Comparison of ENCODE assay signal across 8 cellular contexts in the genomic region with DNA sequence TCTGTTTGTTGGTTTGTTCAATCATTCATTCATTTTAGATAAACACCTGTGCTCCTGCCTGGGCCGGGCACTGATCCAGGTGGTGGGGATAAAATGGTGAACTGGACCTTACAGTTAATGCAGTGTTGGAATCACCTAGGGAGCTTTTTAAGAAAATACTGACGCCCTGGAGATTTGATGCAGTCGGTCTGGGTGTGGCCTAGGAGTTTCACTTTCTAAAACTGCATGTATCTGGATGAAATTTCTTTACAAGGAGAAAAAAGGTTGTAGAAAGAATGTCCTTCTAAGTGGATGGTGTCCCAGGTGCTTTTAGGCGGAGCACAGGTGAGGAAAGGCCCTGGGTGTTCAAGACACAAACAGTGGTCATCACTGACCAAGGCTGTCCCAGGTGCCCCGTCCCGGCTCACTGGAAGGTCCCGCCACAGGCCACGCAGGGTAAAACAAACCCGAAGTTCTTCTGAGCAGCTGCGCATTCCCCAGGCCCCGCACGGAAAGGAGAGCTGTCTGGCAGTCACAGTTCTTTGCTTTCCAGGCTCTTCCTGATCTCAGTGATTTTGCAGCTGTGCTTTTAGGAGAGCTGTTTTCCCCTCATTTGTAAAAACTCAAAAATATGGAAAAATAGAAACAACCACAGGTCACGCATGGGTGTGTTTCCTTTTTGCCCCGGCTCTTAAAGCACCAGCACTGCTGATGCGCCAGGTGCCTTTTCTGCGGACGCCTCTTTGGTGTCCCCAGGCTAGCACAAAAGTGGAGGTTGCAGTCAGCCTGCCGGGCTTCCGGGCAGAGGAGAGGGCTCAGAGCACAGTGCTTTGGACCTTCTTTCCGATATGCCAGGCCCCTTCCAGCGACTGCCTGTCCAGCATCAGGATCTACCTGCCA.
DNase-seq lines count a peak whose midpoint lies in the region; ATAC-seq, FAIRE-seq and TF ChIP-seq lines count a peak whose summit lies in the region.

No MANE protein-coding gene starts in this region.

- H3K27ac ChIP-seq in astrocyte (ENCODE audit: low read depth, low read length) = peak overlapping the region; percentile 86
- H3K27ac ChIP-seq in gastrocnemius medialis = peak overlapping the region; percentile 71 to 81 (median 76)

- in situ Hi-C loops in gastrocnemius medialis (cut with MboI; ENCODE audit: low sequenced_read_pairs in 4 of 4) = no loop called here

- peaks cover 37% of the 10 kb centered on the region for H3K4me1 ChIP-seq in astrocyte (ENCODE audit: insufficient read depth, low read length)
- peaks cover 50 to 71% of the 10 kb centered on the region in 2 donors for H3K4me1 ChIP-seq in gastrocnemius medialis

- H2AFZ ChIP-seq in astrocyte (ENCODE audit: low read depth, low read length) = no peak overlapping the region

- no peaks in the 10 kb centered on the region for H3K9me3 Mint-ChIP-seq in astrocyte (ENCODE audit: unreplicated experiment)

- intact Hi-C loops in gastrocnemius medialis (cut with DNase I; ENCODE audit: low total_unique reads) = loop anchor here (5.0 kb wide), 1 partner anchor 33 kb away; no protein-coding TSS in a partner anchor

- FAIRE-seq in astrocyte (lab: Jason Lieb, UNC) = no peak

- H4K20me1 ChIP-seq in astrocyte (ENCODE audit: insufficient read depth, low read length) = peaks cover 13% of the 10 kb centered on the region

- H3K27me3 Mint-ChIP-seq in astrocyte (ENCODE audit: low read depth, unreplicated experiment) = peaks cover 6% of the 10 kb centered on the region

- H3K27me3 ChIP-seq in astrocyte (ENCODE audit: insufficient read depth, low read length) (peaks cover 2% of the 10 kb centered on the region), gastrocnemius medialis (no peaks in the 10 kb centered on the region)

- TF ChIP-seq CTCF in astrocyte (IDR thresholded peaks at IDR 0.05; ENCODE audit: insufficient read depth, low read depth, low read length) (no peak), gastrocnemius medialis (IDR thresholded peaks at IDR 0.05 in 4 of 5, conservative IDR thresholded peaks at IDR 0.05 in 1 of 5) (no peak)

- H3K4me1 Mint-ChIP-seq in astrocyte (ENCODE audit: low read depth, unreplicated experiment) = peaks cover 2% of the 10 kb centered on the region

- no peak overlapping the region for H3K27ac Mint-ChIP-seq in astrocyte (ENCODE audit: unreplicated experiment)

- no peak for TF ChIP-seq POLR2A in gastrocnemius medialis (IDR thresholded peaks at IDR 0.05)

- peaks cover 2% of the 10 kb centered on the region for H3K36me3 Mint-ChIP-seq in astrocyte (ENCODE audit: low read depth, unreplicated experiment)

- no peaks in the 10 kb centered on the region for H3K79me2 ChIP-seq in astrocyte (ENCODE audit: insufficient read depth, low read length)

- no peaks in the 10 kb centered on the region for H3K36me3 ChIP-seq in astrocyte (ENCODE audit: insufficient read depth, low read length)
- no peaks in the 10 kb centered on the region for H3K36me3 ChIP-seq in gastrocnemius medialis

- ATAC-seq in GM18858 (IDR thresholded peaks at IDR 0.05; ENCODE audit: unreplicated experiment) (peak; percentile 52), HG02759 (IDR thresholded peaks at IDR 0.05; ENCODE audit: unreplicated experiment) (peak; percentile 61), gastrocnemius medialis (no peak)

- no peak overlapping the region for H3K4me2 ChIP-seq in astrocyte (ENCODE audit: low read length)

- H3K9me3 ChIP-seq in astrocyte (ENCODE audit: insufficient read depth, low read depth, low read length) (no peaks in the 10 kb centered on the region), gastrocnemius medialis (no peaks in the 10 kb centered on the region)

- DNase-seq in astrocyte (ENCODE audit: low read depth) = no peak
- DNase-seq in gastrocnemius medialis = no peak
- DNase-seq in activated CD8-positive, alpha-beta memory T cell treated with anti-CD3 and anti-CD28 coated beads, Interleukin-2, amount 50 U/mL, for 48 hours = no peak
- DNase-seq in GF-D8 (lab: John Stamatoyannopoulos, UW) = no peak
- DNase-seq in NCI-H2107 (lab: John Stamatoyannopoulos, UW) = no peak
- no peak for DNase-seq in SW480 (ENCODE audit: low spot score)

- peak overlapping the region; percentile 80 for H3K9ac ChIP-seq in astrocyte (ENCODE audit: low read length)

- no peak overlapping the region for H3K4me3 ChIP-seq in astrocyte (ENCODE audit: insufficient read depth, low read depth, low read length)
- peak overlapping the region in 2 of 4 donors; percentile 5 to 35 for H3K4me3 ChIP-seq in gastrocnemius medialis

- no peak overlapping the region for H3K4me3 Mint-ChIP-seq in astrocyte (ENCODE audit: unreplicated experiment)

Comparison
In these comparisons a context has a peak if more than half of its experiments do, and no peak if none do; other contexts are left out.
1. ATAC-seq: peak in GM18858 (single experiment) and HG02759 (single experiment); none in gastrocnemius medialis (0 of 2).